ENCODE assay signal across 30 cellular contexts in the genomic region with DNA sequence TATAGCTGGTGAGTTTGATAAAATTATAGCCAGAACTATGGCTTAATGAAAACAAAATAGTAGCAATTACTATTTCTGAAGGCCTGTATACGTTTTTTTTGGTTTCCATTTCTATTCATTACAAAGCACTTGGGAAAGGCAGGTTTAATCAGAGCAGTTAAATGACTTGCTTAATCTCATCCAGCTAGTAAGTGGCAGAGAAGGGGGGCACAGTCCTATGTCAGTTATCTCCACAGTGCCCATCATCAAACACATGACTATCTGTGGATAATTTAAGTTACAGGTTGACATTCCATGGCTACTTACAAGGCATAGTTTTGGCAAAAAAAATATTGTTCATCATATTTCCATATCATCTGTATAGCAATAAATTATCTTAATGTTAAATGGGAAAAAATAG.
"Had no signal": no experiment of that assay in that cellular context is flagged by ENCODE, and none has a peak within 500 bp of the region (broad histone marks: within the 10 kb centered on the region; RNA-seq: fewer than 3 reads in every experiment).

No MANE protein-coding gene starts in this region.

- H3K4me1 ChIP-seq: adrenal gland, body of pancreas, colonic mucosa, gastroesophageal sphincter had no signal

- H3K27me3 ChIP-seq: adrenal gland, body of pancreas, colonic mucosa, esophagus squamous epithelium, gastroesophageal sphincter had no signal

- H3K36me3 ChIP-seq: adrenal gland, colonic mucosa, esophagus squamous epithelium, gastroesophageal sphincter, WERI-Rb-1 had no signal

- H3K9me3 ChIP-seq: adrenal gland, body of pancreas, colonic mucosa, esophagus squamous epithelium, gastroesophageal sphincter had no signal

- ATAC-seq: activated CD4-positive, CD25-positive, alpha-beta regulatory T cell treated with anti-CD3 and anti-CD28 coated beads, Interleukin-2, amount 50 U/mL, for 24 hours; activated CD8-positive, alpha-beta T cell treated with anti-CD3 and anti-CD28 coated beads for 36 hours; activated naive CD8-positive, alpha-beta T cell treated with anti-CD3 and anti-CD28 coated beads, Interleukin-2, amount 50 U/mL, for 24 hours; activated T-cell treated with anti-CD3 and anti-CD28 coated beads, Interleukin-2, amount 50 U/mL, for 4 hours; activated T-helper 17 cell treated with anti-CD3 and anti-CD28 coated beads, Interleukin-2, amount 50 U/mL, for 72 hours; body of pancreas; gastroesophageal sphincter; T-helper 17 cell had no signal

- DNase-seq: activated B cell treated with CpG ODN at 0.5 μM for 24 hours; activated CD4-positive, alpha-beta T cell treated with anti-CD3 and anti-CD28 coated beads for 48 hours; activated CD4-positive, alpha-beta T cell treated with anti-CD3 and anti-CD28 coated beads, Interleukin-2, amount 50 U/mL, for 1 hour; activated CD4-positive, alpha-beta T cell treated with anti-CD3 and anti-CD28 coated beads, Interleukin-2, amount 50 U/mL, for 48 hours; activated CD8-positive, alpha-beta memory T cell treated with anti-CD3 and anti-CD28 coated beads for 24 hours; activated CD8-positive, alpha-beta T cell treated with anti-CD3 and anti-CD28 coated beads for 36 hours; activated effector memory CD4-positive, alpha-beta T cell treated with Interleukin-2 at 50 U/mL for 16 hours; activated gamma-delta T cell treated with Interleukin-2 at 50 U/mL for 16 hours; activated naive CD4-positive, alpha-beta T cell treated with anti-CD3 and anti-CD28 coated beads for 36 hours; activated naive CD8-positive, alpha-beta T cell treated with anti-CD3 and anti-CD28 coated beads for 36 hours; activated naive CD8-positive, alpha-beta T cell treated with anti-CD3 and anti-CD28 coated beads, Interleukin-2, amount 50 U/mL, for 24 hours; activated T-cell treated with anti-CD3 and anti-CD28 coated beads, Interleukin-2, amount 50 U/mL, for 4 hours; adrenal gland; amygdala; aorta; body of pancreas; central memory CD4-positive, alpha-beta T cell; cerebellar nuclear complex; colonic mucosa; effector CD8-positive, alpha-beta T cell; esophagus squamous epithelium; foreskin melanocyte; T-helper 1 cell; T-helper 17 cell; T1000; WERI-Rb-1 had no signal

- H3K27ac ChIP-seq: adrenal gland, body of pancreas, colonic mucosa, epithelial cell of prostate, esophagus squamous epithelium, gastroesophageal sphincter, WERI-Rb-1 had no signal

- H3K4me3 ChIP-seq: adrenal gland, body of pancreas, colonic mucosa, esophagus squamous epithelium, gastroesophageal sphincter had no signal
